2 cellular contexts compared by ENCODE assay signal in the genomic region with DNA sequence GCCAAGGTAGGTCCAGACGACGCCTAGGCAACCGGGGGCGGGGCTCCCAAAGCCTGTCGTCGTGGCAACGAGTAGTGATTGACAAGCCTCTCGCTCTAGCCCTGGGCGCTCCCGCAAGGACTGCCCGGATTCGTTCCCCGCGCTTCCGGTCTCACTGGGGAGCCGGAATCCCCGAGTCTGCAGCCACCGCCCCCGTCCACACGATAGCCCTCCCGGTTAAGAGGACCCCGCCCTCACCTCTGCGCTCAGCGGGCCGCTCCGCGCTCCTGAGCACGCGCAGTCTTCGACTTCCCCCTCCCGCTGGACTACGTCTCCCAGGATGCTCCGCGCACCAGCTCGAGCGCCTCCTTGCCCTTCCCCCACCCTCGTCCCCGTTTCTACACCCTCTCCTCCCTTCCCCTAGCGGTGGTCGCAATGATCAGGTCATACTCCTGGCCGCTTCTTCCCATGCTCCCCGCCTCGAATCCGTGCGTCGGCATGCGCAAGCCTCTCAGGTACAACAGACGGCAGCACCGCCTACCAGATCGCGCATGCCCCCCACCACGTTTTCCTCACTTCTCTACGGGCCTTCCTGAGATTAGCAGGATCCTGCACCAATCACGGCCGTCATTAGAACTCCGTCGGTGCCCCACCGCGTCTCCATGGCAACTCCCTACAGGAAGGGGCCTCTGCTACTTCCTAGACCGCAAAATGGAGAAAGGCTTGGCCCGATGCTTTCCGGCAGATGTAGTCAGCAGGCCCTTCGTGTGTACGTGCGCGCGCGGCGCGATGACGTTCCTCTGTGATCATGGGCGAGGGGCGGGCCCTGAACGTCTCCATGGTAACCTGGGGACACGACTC.
A peak's percentile ranks its signal among the peaks of the same experiment; 100 is the strongest.
TF ChIP-seq lines count a peak whose summit lies in the region.

A gene (minus strand): TSS at position 518 of the 840 bp plus-strand sequence. CDS start 1,946 bp downstream, outside the sequence.

TF ChIP-seq in WTC11, 78 proteins besides CTCF, POLR2A, EP300 and RAD21 (continued from another document):
- TF ChIP-seq, protein P1, sequence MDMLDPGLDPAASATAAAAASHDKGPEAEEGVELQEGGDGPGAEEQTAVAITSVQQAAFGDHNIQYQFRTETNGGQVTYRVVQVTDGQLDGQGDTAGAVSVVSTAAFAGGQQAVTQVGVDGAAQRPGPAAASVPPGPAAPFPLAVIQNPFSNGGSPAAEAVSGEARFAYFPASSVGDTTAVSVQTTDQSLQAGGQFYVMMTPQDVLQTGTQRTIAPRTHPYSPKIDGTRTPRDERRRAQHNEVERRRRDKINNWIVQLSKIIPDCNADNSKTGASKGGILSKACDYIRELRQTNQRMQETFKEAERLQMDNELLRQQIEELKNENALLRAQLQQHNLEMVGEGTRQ (CRISPR knock-in tag; IDR thresholded peaks at IDR 0.05) = peak; percentile 67
- TF ChIP-seq KAT7 (CRISPR knock-in tag; IDR thresholded peaks at IDR 0.05; ENCODE audit: borderline replicate concordance) (no peak), FOXJ3 (CRISPR knock-in tag; IDR thresholded peaks at IDR 0.05; ENCODE audit: borderline replicate concordance) (no peak), RORB (CRISPR knock-in tag; IDR thresholded peaks at IDR 0.05) (no peak), ETV6 (CRISPR knock-in tag; IDR thresholded peaks at IDR 0.05) (peak; percentile 72), FOXK1 (CRISPR knock-in tag; IDR thresholded peaks at IDR 0.05) (peak; percentile 98), ZNF416 (CRISPR knock-in tag; IDR thresholded peaks at IDR 0.05) (peak; percentile 50; the same call in 1 of the 2 replicates)
- TF ChIP-seq, protein P2, sequence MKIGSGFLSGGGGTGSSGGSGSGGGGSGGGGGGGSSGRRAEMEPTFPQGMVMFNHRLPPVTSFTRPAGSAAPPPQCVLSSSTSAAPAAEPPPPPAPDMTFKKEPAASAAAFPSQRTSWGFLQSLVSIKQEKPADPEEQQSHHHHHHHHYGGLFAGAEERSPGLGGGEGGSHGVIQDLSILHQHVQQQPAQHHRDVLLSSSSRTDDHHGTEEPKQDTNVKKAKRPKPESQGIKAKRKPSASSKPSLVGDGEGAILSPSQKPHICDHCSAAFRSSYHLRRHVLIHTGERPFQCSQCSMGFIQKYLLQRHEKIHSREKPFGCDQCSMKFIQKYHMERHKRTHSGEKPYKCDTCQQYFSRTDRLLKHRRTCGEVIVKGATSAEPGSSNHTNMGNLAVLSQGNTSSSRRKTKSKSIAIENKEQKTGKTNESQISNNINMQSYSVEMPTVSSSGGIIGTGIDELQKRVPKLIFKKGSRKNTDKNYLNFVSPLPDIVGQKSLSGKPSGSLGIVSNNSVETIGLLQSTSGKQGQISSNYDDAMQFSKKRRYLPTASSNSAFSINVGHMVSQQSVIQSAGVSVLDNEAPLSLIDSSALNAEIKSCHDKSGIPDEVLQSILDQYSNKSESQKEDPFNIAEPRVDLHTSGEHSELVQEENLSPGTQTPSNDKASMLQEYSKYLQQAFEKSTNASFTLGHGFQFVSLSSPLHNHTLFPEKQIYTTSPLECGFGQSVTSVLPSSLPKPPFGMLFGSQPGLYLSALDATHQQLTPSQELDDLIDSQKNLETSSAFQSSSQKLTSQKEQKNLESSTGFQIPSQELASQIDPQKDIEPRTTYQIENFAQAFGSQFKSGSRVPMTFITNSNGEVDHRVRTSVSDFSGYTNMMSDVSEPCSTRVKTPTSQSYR (CRISPR knock-in tag; IDR thresholded peaks at IDR 0.05) = peak; percentile 91; the same call in 1 of the 2 replicates

TF ChIP-seq in HepG2, 621 proteins besides CTCF, POLR2A, EP300 and RAD21 (continued from another document and continues in another):
- TF ChIP-seq, protein P3, sequence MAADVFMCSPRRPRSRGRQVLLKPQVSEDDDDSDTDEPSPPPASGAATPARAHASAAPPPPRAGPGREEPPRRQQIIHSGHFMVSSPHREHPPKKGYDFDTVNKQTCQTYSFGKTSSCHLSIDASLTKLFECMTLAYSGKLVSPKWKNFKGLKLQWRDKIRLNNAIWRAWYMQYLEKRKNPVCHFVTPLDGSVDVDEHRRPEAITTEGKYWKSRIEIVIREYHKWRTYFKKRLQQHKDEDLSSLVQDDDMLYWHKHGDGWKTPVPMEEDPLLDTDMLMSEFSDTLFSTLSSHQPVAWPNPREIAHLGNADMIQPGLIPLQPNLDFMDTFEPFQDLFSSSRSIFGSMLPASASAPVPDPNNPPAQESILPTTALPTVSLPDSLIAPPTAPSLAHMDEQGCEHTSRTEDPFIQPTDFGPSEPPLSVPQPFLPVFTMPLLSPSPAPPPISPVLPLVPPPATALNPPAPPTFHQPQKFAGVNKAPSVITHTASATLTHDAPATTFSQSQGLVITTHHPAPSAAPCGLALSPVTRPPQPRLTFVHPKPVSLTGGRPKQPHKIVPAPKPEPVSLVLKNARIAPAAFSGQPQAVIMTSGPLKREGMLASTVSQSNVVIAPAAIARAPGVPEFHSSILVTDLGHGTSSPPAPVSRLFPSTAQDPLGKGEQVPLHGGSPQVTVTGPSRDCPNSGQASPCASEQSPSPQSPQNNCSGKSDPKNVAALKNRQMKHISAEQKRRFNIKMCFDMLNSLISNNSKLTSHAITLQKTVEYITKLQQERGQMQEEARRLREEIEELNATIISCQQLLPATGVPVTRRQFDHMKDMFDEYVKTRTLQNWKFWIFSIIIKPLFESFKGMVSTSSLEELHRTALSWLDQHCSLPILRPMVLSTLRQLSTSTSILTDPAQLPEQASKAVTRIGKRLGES (CRISPR knock-in tag; IDR thresholded peaks at IDR 0.05; ENCODE audit: borderline replicate concordance) = no peak
- peak; percentile 38; the same call in 1 of the 2 replicates for TF ChIP-seq ZNF333 (CRISPR knock-in tag; IDR thresholded peaks at IDR 0.05; ENCODE audit: borderline replicate concordance)
- TF ChIP-seq, protein P4, sequence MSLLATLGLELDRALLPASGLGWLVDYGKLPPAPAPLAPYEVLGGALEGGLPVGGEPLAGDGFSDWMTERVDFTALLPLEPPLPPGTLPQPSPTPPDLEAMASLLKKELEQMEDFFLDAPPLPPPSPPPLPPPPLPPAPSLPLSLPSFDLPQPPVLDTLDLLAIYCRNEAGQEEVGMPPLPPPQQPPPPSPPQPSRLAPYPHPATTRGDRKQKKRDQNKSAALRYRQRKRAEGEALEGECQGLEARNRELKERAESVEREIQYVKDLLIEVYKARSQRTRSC (CRISPR knock-in tag; IDR thresholded peaks at IDR 0.05; ENCODE audit: low read depth) = peak; percentile 19; the same call in 1 of the 2 replicates
- TF ChIP-seq ZNF484 (CRISPR knock-in tag; IDR thresholded peaks at IDR 0.05; ENCODE audit: borderline replicate concordance, low read depth) = no peak
- peak; percentile 75 for TF ChIP-seq PHF20 (CRISPR knock-in tag; IDR thresholded peaks at IDR 0.05)
- no peak for TF ChIP-seq CHD4 (IDR thresholded peaks at IDR 0.05; ENCODE audit: borderline replicate concordance, low read length)
- TF ChIP-seq KDM5A (IDR thresholded peaks at IDR 0.05; ENCODE audit: borderline replicate concordance, low read length) = peak; percentile 56; the same call in 1 of the 2 replicates
- TF ChIP-seq, protein P5, sequence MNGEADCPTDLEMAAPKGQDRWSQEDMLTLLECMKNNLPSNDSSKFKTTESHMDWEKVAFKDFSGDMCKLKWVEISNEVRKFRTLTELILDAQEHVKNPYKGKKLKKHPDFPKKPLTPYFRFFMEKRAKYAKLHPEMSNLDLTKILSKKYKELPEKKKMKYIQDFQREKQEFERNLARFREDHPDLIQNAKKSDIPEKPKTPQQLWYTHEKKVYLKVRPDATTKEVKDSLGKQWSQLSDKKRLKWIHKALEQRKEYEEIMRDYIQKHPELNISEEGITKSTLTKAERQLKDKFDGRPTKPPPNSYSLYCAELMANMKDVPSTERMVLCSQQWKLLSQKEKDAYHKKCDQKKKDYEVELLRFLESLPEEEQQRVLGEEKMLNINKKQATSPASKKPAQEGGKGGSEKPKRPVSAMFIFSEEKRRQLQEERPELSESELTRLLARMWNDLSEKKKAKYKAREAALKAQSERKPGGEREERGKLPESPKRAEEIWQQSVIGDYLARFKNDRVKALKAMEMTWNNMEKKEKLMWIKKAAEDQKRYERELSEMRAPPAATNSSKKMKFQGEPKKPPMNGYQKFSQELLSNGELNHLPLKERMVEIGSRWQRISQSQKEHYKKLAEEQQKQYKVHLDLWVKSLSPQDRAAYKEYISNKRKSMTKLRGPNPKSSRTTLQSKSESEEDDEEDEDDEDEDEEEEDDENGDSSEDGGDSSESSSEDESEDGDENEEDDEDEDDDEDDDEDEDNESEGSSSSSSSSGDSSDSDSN (CRISPR knock-in tag; IDR thresholded peaks at IDR 0.05) = 0 out of 2 replicates have a peak, but pooled peaks have one; percentile 15
- no peak for TF ChIP-seq ZNF567 (CRISPR knock-in tag; IDR thresholded peaks at IDR 0.05; ENCODE audit: borderline replicate concordance)
- TF ChIP-seq RNF2 (conservative IDR thresholded peaks at IDR 0.05; ENCODE audit: low read depth) = no peak
- TF ChIP-seq, protein P6, sequence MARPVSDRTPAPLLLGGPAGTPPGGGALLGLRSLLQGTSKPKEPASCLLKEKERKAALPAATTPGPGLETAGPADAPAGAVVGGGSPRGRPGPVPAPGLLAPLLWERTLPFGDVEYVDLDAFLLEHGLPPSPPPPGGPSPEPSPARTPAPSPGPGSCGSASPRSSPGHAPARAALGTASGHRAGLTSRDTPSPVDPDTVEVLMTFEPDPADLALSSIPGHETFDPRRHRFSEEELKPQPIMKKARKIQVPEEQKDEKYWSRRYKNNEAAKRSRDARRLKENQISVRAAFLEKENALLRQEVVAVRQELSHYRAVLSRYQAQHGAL (CRISPR knock-in tag; IDR thresholded peaks at IDR 0.05; ENCODE audit: not compliant biosample characterization) = no peak
- peak; percentile 88 for TF ChIP-seq SP2 (CRISPR knock-in tag; IDR thresholded peaks at IDR 0.05)
- no peak; the same call in 1 of the 2 replicates for TF ChIP-seq SPEN (CRISPR knock-in tag; IDR thresholded peaks at IDR 0.05; ENCODE audit: low read depth)
- TF ChIP-seq, protein P7, sequence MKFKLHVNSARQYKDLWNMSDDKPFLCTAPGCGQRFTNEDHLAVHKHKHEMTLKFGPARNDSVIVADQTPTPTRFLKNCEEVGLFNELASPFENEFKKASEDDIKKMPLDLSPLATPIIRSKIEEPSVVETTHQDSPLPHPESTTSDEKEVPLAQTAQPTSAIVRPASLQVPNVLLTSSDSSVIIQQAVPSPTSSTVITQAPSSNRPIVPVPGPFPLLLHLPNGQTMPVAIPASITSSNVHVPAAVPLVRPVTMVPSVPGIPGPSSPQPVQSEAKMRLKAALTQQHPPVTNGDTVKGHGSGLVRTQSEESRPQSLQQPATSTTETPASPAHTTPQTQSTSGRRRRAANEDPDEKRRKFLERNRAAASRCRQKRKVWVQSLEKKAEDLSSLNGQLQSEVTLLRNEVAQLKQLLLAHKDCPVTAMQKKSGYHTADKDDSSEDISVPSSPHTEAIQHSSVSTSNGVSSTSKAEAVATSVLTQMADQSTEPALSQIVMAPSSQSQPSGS (CRISPR knock-in tag; IDR thresholded peaks at IDR 0.05) = peak; percentile 15; the same call in 1 of the 2 replicates
- TF ChIP-seq, protein P8, sequence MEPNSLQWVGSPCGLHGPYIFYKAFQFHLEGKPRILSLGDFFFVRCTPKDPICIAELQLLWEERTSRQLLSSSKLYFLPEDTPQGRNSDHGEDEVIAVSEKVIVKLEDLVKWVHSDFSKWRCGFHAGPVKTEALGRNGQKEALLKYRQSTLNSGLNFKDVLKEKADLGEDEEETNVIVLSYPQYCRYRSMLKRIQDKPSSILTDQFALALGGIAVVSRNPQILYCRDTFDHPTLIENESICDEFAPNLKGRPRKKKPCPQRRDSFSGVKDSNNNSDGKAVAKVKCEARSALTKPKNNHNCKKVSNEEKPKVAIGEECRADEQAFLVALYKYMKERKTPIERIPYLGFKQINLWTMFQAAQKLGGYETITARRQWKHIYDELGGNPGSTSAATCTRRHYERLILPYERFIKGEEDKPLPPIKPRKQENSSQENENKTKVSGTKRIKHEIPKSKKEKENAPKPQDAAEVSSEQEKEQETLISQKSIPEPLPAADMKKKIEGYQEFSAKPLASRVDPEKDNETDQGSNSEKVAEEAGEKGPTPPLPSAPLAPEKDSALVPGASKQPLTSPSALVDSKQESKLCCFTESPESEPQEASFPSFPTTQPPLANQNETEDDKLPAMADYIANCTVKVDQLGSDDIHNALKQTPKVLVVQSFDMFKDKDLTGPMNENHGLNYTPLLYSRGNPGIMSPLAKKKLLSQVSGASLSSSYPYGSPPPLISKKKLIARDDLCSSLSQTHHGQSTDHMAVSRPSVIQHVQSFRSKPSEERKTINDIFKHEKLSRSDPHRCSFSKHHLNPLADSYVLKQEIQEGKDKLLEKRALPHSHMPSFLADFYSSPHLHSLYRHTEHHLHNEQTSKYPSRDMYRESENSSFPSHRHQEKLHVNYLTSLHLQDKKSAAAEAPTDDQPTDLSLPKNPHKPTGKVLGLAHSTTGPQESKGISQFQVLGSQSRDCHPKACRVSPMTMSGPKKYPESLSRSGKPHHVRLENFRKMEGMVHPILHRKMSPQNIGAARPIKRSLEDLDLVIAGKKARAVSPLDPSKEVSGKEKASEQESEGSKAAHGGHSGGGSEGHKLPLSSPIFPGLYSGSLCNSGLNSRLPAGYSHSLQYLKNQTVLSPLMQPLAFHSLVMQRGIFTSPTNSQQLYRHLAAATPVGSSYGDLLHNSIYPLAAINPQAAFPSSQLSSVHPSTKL (CRISPR knock-in tag; IDR thresholded peaks at IDR 0.05) = peak; percentile 31; the same call in 1 of the 2 replicates
- TF ChIP-seq FOXJ3 (CRISPR knock-in tag; IDR thresholded peaks at IDR 0.05; ENCODE audit: borderline replicate concordance) = no peak
- no peak for TF ChIP-seq SIN3A (IDR thresholded peaks at IDR 0.05; ENCODE audit: borderline replicate concordance, low read depth, low read length)
- 0 out of 2 replicates have a peak, but pooled peaks have one; percentile 4 for TF ChIP-seq ZBTB20 (CRISPR knock-in tag; IDR thresholded peaks at IDR 0.05; ENCODE audit: borderline replicate concordance, low read depth)
- TF ChIP-seq, protein P9, sequence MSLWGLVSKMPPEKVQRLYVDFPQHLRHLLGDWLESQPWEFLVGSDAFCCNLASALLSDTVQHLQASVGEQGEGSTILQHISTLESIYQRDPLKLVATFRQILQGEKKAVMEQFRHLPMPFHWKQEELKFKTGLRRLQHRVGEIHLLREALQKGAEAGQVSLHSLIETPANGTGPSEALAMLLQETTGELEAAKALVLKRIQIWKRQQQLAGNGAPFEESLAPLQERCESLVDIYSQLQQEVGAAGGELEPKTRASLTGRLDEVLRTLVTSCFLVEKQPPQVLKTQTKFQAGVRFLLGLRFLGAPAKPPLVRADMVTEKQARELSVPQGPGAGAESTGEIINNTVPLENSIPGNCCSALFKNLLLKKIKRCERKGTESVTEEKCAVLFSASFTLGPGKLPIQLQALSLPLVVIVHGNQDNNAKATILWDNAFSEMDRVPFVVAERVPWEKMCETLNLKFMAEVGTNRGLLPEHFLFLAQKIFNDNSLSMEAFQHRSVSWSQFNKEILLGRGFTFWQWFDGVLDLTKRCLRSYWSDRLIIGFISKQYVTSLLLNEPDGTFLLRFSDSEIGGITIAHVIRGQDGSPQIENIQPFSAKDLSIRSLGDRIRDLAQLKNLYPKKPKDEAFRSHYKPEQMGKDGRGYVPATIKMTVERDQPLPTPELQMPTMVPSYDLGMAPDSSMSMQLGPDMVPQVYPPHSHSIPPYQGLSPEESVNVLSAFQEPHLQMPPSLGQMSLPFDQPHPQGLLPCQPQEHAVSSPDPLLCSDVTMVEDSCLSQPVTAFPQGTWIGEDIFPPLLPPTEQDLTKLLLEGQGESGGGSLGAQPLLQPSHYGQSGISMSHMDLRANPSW (CRISPR knock-in tag; IDR thresholded peaks at IDR 0.05; ENCODE audit: borderline replicate concordance) = 0 out of 2 replicates have a peak, but pooled peaks have one; percentile 68
